ENCODE assay signal across 8 cellular contexts in the genomic region with DNA sequence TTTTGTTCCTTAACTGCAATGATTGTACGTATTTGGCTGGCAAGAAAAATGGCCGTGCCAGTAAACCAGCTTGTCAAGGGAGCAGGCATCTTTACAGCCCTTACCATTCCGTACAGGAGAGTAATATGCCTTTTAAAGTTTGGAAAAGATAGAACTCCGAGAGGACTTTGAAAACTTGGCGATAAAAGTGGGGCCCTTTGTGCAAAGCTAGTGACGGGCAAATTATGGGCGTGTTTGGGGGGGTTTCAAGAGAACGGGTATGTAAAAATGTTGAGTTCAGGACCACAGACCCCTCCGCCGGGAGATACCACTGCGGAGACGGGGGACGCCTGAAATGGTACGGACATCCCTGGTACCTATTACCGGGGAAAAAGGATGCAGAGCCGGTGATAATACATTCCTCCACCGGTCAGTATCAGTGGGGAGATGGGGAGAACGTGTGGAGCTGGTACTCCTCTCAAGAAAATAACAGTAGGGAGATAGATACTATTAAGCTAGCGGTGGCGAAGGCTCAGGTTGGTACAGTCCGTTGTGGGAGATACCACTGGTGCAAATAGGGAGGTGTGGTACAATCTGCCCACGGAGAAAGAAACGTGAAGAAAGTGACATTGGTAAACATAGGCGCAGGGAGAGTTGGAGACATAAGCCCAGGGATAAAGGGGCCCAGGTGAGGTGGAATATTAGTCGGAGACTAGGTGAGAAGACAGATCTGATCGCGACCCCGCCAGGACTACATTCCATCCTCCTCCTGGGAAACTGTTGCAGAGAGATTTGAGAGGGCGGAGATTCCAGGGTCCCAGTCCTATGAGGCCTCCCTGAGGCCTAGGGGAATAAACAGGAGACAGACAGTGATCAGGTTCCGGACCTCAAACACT. TPM values are rescaled to one million over a fixed set of nuclear protein-coding genes. Genes with fewer than 3 reads are reported as not detected.
A peak's percentile ranks its signal among the peaks of the same experiment; 100 is the strongest.
DNase-seq lines count a peak whose midpoint lies in the region; ATAC-seq and TF ChIP-seq lines count a peak whose summit lies in the region.

No MANE protein-coding gene starts in this region.

- H3K27me3 ChIP-seq in effector memory CD4-positive, alpha-beta T cell (replicated peaks; ENCODE audit: control insufficient read depth, insufficient read depth, low read length, poor library complexity, severe bottlenecking), result no peaks in the 10 kb centered on the region
- H3K27me3 ChIP-seq in lung (ENCODE audit: control insufficient read depth, insufficient read depth), result no peaks in the 10 kb centered on the region

- POLR2A ChIA-PET in GM10248 (lab: Yijun Ruan, JAX), result no interaction called here

- 0 to 31% methylated on average over 30 of the region's 30 CpGs for WGBS in lung, 2 donors

- TF ChIP-seq CTCF in GM10248 (IDR thresholded peaks at IDR 0.05; ENCODE audit: control extremely low read depth, extremely low read depth, low read depth, missing control alignments), result no peak
- TF ChIP-seq CTCF in lung (IDR thresholded peaks at IDR 0.05; ENCODE audit: control extremely low read depth, extremely low read depth), result no peak

- peaks cover 7% of the 10 kb centered on the region for H3K4me1 ChIP-seq in effector memory CD4-positive, alpha-beta T cell (ENCODE audit: control insufficient read depth, insufficient read depth, low read length, poor library complexity, severe bottlenecking)
- H3K4me1 ChIP-seq in lung (ENCODE audit: control insufficient read depth in 2 of 2, insufficient read depth in 2 of 2, low read length in 2 of 2), result no peaks in the 10 kb centered on the region

- peak overlapping the region; percentile 86 for H3K27ac ChIP-seq in effector memory CD4-positive, alpha-beta T cell (ENCODE audit: insufficient read depth, low read length, poor library complexity, severe bottlenecking)
- H3K27ac ChIP-seq in lung (ENCODE audit: low read depth in 1 of 2, low read length in 1 of 2), result peak overlapping the region; percentile 89 to 94

- no peaks in the 10 kb centered on the region for H3K9me3 ChIP-seq in effector memory CD4-positive, alpha-beta T cell (ENCODE audit: control insufficient read depth, low read length)
- peaks cover 0 to 7% of the 10 kb centered on the region in 2 donors for H3K9me3 ChIP-seq in lung (ENCODE audit: control insufficient read depth in 2 of 2, insufficient read depth in 1 of 2, low read length in 1 of 2)

- H3K36me3 ChIP-seq in effector memory CD4-positive, alpha-beta T cell (ENCODE audit: control insufficient read depth, insufficient read depth, low read length), result no peaks in the 10 kb centered on the region
- H3K36me3 ChIP-seq in lung (ENCODE audit: control insufficient read depth in 2 of 2, insufficient read depth in 2 of 2, low read length in 2 of 2), result no peaks in the 10 kb centered on the region

- peak overlapping the region; percentile 61 for H3K4me3 ChIP-seq in effector memory CD4-positive, alpha-beta T cell (ENCODE audit: insufficient read depth, low read depth, low read length, poor library complexity, severe bottlenecking)
- H3K4me3 ChIP-seq in lung, result peak overlapping the region; percentile 54

- DNase-seq in GM10248 (ENCODE audit: extremely low spot score), result peak; percentile 33
- DNase-seq in NCI-H748 treated with DMSO at 0.1 percent for 48 hours (lab: John Stamatoyannopoulos, UW), result peak; percentile 77
- DNase-seq in activated CD8-positive, alpha-beta memory T cell treated with anti-CD3 and anti-CD28 coated beads for 24 hours, result peak; percentile 91
- DNase-seq in effector memory CD4-positive, alpha-beta T cell, result peak; percentile 29 to 66 (median 63)
- DNase-seq in lung (ENCODE audit: low spot score), result peak; percentile 75
- peak; percentile 66 to 70 for DNase-seq in stimulated activated CD4-positive, alpha-beta T cell treated with anti-CD3 and anti-CD28 coated beads, Interleukin-4, amount 100 ng/mL, for 4 hours

- CTCF ChIA-PET in GM10248 (lab: Yijun Ruan, JAX), result interaction anchor here (1.1 kb wide), 2 partner anchors 180 to 189 kb away, joined by 3 to 4 read pairs; no protein-coding TSS in a partner anchor

- ATAC-seq in HG03571 (IDR thresholded peaks at IDR 0.05; ENCODE audit: unreplicated experiment), result peak; percentile 75
- ATAC-seq in lung (ENCODE audit: insufficient read depth, low FRiP score), result peak; percentile 75
- no peak for ATAC-seq in GM21423 (IDR thresholded peaks at IDR 0.05; ENCODE audit: unreplicated experiment)

RNA-seq across cellular contexts. Expression of gene SPACA5, which starts 14.5 kb away (rescaled TPM):
- total RNA-seq in lung, result not detected
- not detected for polyA plus RNA-seq in lung

RNA-seq across cellular contexts. Expression of gene ZNF182, which starts 17.5 kb away (rescaled TPM):
- total RNA-seq in lung, result 1 to 10 TPM; 4.7 to 9.5 TPM
- 1 to 10 TPM; 2.7 to 2.9 TPM for polyA plus RNA-seq in lung

RNA-seq across cellular contexts. Expression of gene ZNF630, which starts 50.2 kb away (rescaled TPM):
- 1 to 10 TPM; 2.5 to 6.7 TPM for total RNA-seq in lung
- 1 to 10 TPM in 1 of 2 donors, under 1 TPM in 1; 0.98 to 1.4 TPM for polyA plus RNA-seq in lung

Comparison
In these comparisons a context has a peak if more than half of its experiments do, and no peak if none do; other contexts are left out.
1. DNase-seq: peak in every context shown above with its lines; median percentile 91 in activated CD8-positive, alpha-beta memory T cell treated with anti-CD3 and anti-CD28 coated beads for 24 hours; 77 in NCI-H748 treated with DMSO at 0.1 percent for 48 hours; 75 in lung; 68 in stimulated activated CD4-positive, alpha-beta T cell treated with anti-CD3 and anti-CD28 coated beads, Interleukin-4, amount 100 ng/mL, for 4 hours; 63 in effector memory CD4-positive, alpha-beta T cell; 33 in GM10248.